ENCODE assay signal across 17 cellular contexts in genomic region chr12:107632246-107632645, GRCh38.
"Had no signal": no experiment of that assay in that cellular context is flagged by ENCODE, and none has a peak within 500 bp of the region (broad histone marks: within the 10 kb centered on the region; RNA-seq: fewer than 3 reads in every experiment).

No MANE protein-coding gene starts in this region.

- H3K4me2 ChIP-seq: neural progenitor cell had no signal

- H3K9me3 ChIP-seq: ovary, tibial artery had no signal

- H3K27me3 Mint-ChIP-seq: activated naive CD8-positive, alpha-beta T cell treated with anti-CD3 and anti-CD28 coated beads for 36 hours had no signal

- H3K4me3 Mint-ChIP-seq: activated naive CD8-positive, alpha-beta T cell treated with anti-CD3 and anti-CD28 coated beads for 36 hours; brain; neural progenitor cell had no signal

- DNase-seq: activated CD4-positive, alpha-beta T cell treated with anti-CD3 and anti-CD28 coated beads, Interleukin-2, amount 50 U/mL, for 1 hour; activated CD8-positive, alpha-beta memory T cell treated with anti-CD3 and anti-CD28 coated beads for 24 hours; activated naive CD8-positive, alpha-beta T cell treated with anti-CD3 and anti-CD28 coated beads for 36 hours; effector memory CD4-positive, alpha-beta T cell; islet precursor cell; ovary; sigmoid colon; stimulated activated CD4-positive, alpha-beta T cell treated with anti-CD3 and anti-CD28 coated beads, Interleukin-12 subunit alpha, Interleukin-12 subunit beta, amount 100 ng/mL, for 4 hours; stimulated activated CD4-positive, alpha-beta T cell treated with anti-CD3 and anti-CD28 coated beads, Interleukin-2, amount 100 ng/mL, for 24 hours; T-helper 9 cell; tibial artery had no signal

- FAIRE-seq: urothelium cell line had no signal

- ATAC-seq: activated CD4-positive, CD25-positive, alpha-beta regulatory T cell treated with anti-CD3 and anti-CD28 coated beads, Interleukin-2, amount 50 U/mL, for 24 hours had no signal

- H3K9me3 Mint-ChIP-seq: activated naive CD8-positive, alpha-beta T cell treated with anti-CD3 and anti-CD28 coated beads for 36 hours had no signal

- H2AFZ ChIP-seq: neural progenitor cell had no signal

- H3K27ac Mint-ChIP-seq: activated naive CD8-positive, alpha-beta T cell treated with anti-CD3 and anti-CD28 coated beads for 36 hours; brain; neural progenitor cell had no signal

- H3K4me1 ChIP-seq: sigmoid colon, tibial artery had no signal

- H3K9ac ChIP-seq: neural progenitor cell had no signal

- H3K27me3 ChIP-seq: neural progenitor cell, ovary, sigmoid colon had no signal

- H3K27ac ChIP-seq: epithelial cell of prostate, neural progenitor cell, ovary, sigmoid colon, tibial artery had no signal

- H3K36me3 ChIP-seq: neural progenitor cell, ovary, sigmoid colon, tibial artery had no signal

- H3K4me1 Mint-ChIP-seq: activated naive CD8-positive, alpha-beta T cell treated with anti-CD3 and anti-CD28 coated beads for 36 hours; brain had no signal

- H3K4me3 ChIP-seq: lung, neural progenitor cell, ovary, sigmoid colon, tibial artery had no signal
